In genomic region chr19:50476224-50476942, GRCh38 we compare ENCODE assay signal across 8 cellular contexts. TPM values are rescaled to one million over a fixed set of nuclear protein-coding genes. Genes with fewer than 3 reads are reported as not detected.
DNase-seq lines count a peak whose midpoint lies in the region; ATAC-seq, FAIRE-seq and TF ChIP-seq lines count a peak whose summit lies in the region.

EMC10 (plus strand) TSS chr19:50476507; CDS start chr19:50476545, 38 bp downstream.
GARIN5A (minus strand) TSS chr19:50476848; CDS start chr19:50476388, 460 bp downstream.

- peak; percentile 78 for DNase-seq in DMS 273 treated with DMSO at 0.1 percent for 48 hours (lab: John Stamatoyannopoulos, UW)
- DNase-seq in Jurkat, Clone E6-1 (ENCODE audit: low read depth, low spot score), result peak; percentile 92
- peak; percentile 70 for DNase-seq in RCC 7860 (ENCODE audit: low spot score)
- peak; percentile 87 for DNase-seq in activated T-helper 9 cell treated with anti-CD3 and anti-CD28 coated beads, Interleukin-2, amount 50 U/mL, for 16 hours (ENCODE audit: low read depth)
- peak; percentile 90 for DNase-seq in fibroblast of the aortic adventitia (ENCODE audit: low read depth)
- peak; percentile 92 for DNase-seq in nephron progenitor cell
- DNase-seq in stimulated activated naive CD8-positive, alpha-beta T cell treated with anti-CD3 and anti-CD28 coated beads, Interleukin-15, Interleukin-2, amounts not matched to agents 100 U/mL and 50 U/mL, for 24 hours, result peak; percentile 96

- peak within 1 kb of the TSS; percentile 94 for H3K4me3 ChIP-seq in Jurkat, Clone E6-1 (ENCODE audit: low read length)
- H3K4me3 ChIP-seq in fibroblast of the aortic adventitia (ENCODE audit: low read depth, low read length), result peak within 1 kb of the TSS; percentile 97

- peaks cover 15% of the 10 kb centered on the region for H3K27me3 Mint-ChIP-seq in nephron progenitor cell (ENCODE audit: low read depth, poor library complexity)

- peak; percentile 71 for ATAC-seq in GM21529 (IDR thresholded peaks at IDR 0.05; ENCODE audit: unreplicated experiment)
- peak; percentile 96 for ATAC-seq in stimulated activated naive CD8-positive, alpha-beta T cell treated with anti-CD3 and anti-CD28 coated beads, Interleukin-15, Interleukin-2, amounts not matched to agents 100 U/mL and 50 U/mL, for 24 hours

- no peak for FAIRE-seq in RCC 7860 (lab: Jason Lieb, UNC)

- H3K4me3 Mint-ChIP-seq in nephron progenitor cell, result peak within 1 kb of the TSS; percentile 97

- peaks cover 19% of the 10 kb centered on the region for H3K9me3 Mint-ChIP-seq in nephron progenitor cell

- H3K27ac Mint-ChIP-seq in nephron progenitor cell, result peak within 1 kb of the TSS; percentile 99

- TF ChIP-seq CTCF in fibroblast of the aortic adventitia (IDR thresholded peaks at IDR 0.05; ENCODE audit: insufficient read depth, low read length) (no peak), nephron progenitor cell (IDR thresholded peaks at IDR 0.05) (no peak)

- peaks cover 27% of the 10 kb centered on the region for H3K36me3 Mint-ChIP-seq in nephron progenitor cell (ENCODE audit: low read depth)

- H3K4me1 Mint-ChIP-seq in nephron progenitor cell, result peaks cover 26% of the 10 kb centered on the region

RNA-seq across cellular contexts. Expression of gene EMC10, which starts in this region (rescaled TPM):
- 56.6 TPM for polyA plus RNA-seq in Jurkat, Clone E6-1 (2012; ENCODE audit: insufficient read depth, insufficient read length)
- 22.8 and 35.2 TPM in 2 replicates for total RNA-seq in fibroblast of the aortic adventitia (ENCODE audit: low replicate concordance)

RNA-seq across cellular contexts. Expression of gene GARIN5A, which starts in this region (rescaled TPM):
- polyA plus RNA-seq in Jurkat, Clone E6-1 (2012; ENCODE audit: insufficient read depth, insufficient read length), result 1.1 TPM
- not detected in 2 replicates for total RNA-seq in fibroblast of the aortic adventitia (ENCODE audit: low replicate concordance)

Comparison
In these comparisons a context has a peak if more than half of its experiments do, and no peak if none do; other contexts are left out.
1. Peak in every context shown above with its lines: DNase-seq, ATAC-seq and H3K4me3 ChIP-seq.